1 cellular context compared by ENCODE assay signal in genomic region chr1:21594935-21595897, GRCh38.
TF ChIP-seq lines count a peak whose summit lies in the region.

No MANE protein-coding gene starts in this region.

TF ChIP-seq in K562, 482 proteins besides CTCF, POLR2A, EP300 and RAD21 (continued from another document):
- no peak for TF ChIP-seq ZHX1 (conservative IDR thresholded peaks at IDR 0.05; ENCODE audit: low read length)
- TF ChIP-seq SPI1 (IDR thresholded peaks at IDR 0.05; ENCODE audit: borderline replicate concordance, low read depth, low read length), result no peak
- no peak for TF ChIP-seq ZNF77 (CRISPR knock-in tag; IDR thresholded peaks at IDR 0.05)
- TF ChIP-seq DEAF1 (CRISPR knock-in tag; IDR thresholded peaks at IDR 0.05), result peak; percentile 79
- TF ChIP-seq THAP12 (CRISPR knock-in tag; IDR thresholded peaks at IDR 0.05), result no peak
- no peak for TF ChIP-seq POLR3A (IDR thresholded peaks at IDR 0.05; ENCODE audit: borderline replicate concordance, extremely low read depth, insufficient read depth, insufficient read length)
- no peak for TF ChIP-seq GATA2 (CRISPR knock-in tag; IDR thresholded peaks at IDR 0.05)
- TF ChIP-seq E2F8 (IDR thresholded peaks at IDR 0.05; ENCODE audit: low read depth, partially characterized antibody), result peak; percentile 50
- TF ChIP-seq CREB1 (IDR thresholded peaks at IDR 0.05), result no peak
- TF ChIP-seq CREB1 (CRISPR knock-in tag; IDR thresholded peaks at IDR 0.05), result 0 out of 2 replicates have a peak, but pooled peaks have one; percentile 20
- peak; percentile 67 for TF ChIP-seq BCOR (IDR thresholded peaks at IDR 0.05)
- peak in 1 of 2 experiments; percentile 59; a peak in 2 of 4 replicates for TF ChIP-seq RCOR1 (IDR thresholded peaks at IDR 0.05; ENCODE audit: borderline replicate concordance in 1 of 2, low read depth in 2 of 2, low read length in 2 of 2)
- 0 out of 2 replicates have a peak, but pooled peaks have one; percentile 4 for TF ChIP-seq GMEB1 (CRISPR knock-in tag; IDR thresholded peaks at IDR 0.05)
- TF ChIP-seq SMC3 (conservative IDR thresholded peaks at IDR 0.05; ENCODE audit: insufficient read depth, low read depth, low read length), result peak; percentile 84
